7 cellular contexts compared by ENCODE assay signal in genomic region chr20:13788167-13788834, GRCh38. TPM values are rescaled to one million over a fixed set of nuclear protein-coding genes. Genes with fewer than 3 reads are reported as not detected.
A peak's percentile ranks its signal among the peaks of the same experiment; 100 is the strongest.
DNase-seq lines count a peak whose midpoint lies in the region; ATAC-seq and TF ChIP-seq lines count a peak whose summit lies in the region.

No MANE protein-coding gene starts in this region.

- peaks cover 4% of the 10 kb centered on the region for H3F3A ChIP-seq in DOHH2 (ENCODE audit: control insufficient read depth, insufficient read depth)

- H3K4me3 ChIP-seq in DOHH2 (ENCODE audit: low read length): no peak overlapping the region
- H3K4me3 ChIP-seq in KMS-11 (IDR thresholded peaks at IDR 0.05; ENCODE audit: insufficient read depth, low read depth, low read length): no peak overlapping the region
- H3K4me3 ChIP-seq in SJCRH30: no peak overlapping the region
- no peak overlapping the region for H3K4me3 ChIP-seq in mammary epithelial cell (replicated peaks in 1 of 3; ENCODE audit: insufficient read depth in 1 of 3, low read depth in 2 of 3, low read length in 3 of 3)

- no peaks in the 10 kb centered on the region for H3K9me2 ChIP-seq in DOHH2 (replicated peaks; ENCODE audit: control insufficient read depth, low read length)

- DNase-seq in SJCRH30 (peak; percentile 44 to 60), mammary epithelial cell (peak; percentile 52), medulla oblongata (ENCODE audit: extremely low spot score) (peak; percentile 60), NCI-H187 treated with DMSO at 0.1 percent for 48 hours (lab: John Stamatoyannopoulos, UW) (no peak)

- peak; percentile 44 for ATAC-seq in GM21360 (IDR thresholded peaks at IDR 0.05; ENCODE audit: unreplicated experiment)

- H2AFZ ChIP-seq in KMS-11 (ENCODE audit: low read depth) (no peak overlapping the region), mammary epithelial cell (ENCODE audit: low read depth, low read length) (no peak overlapping the region)

- intact Hi-C loops in mammary epithelial cell (cut with micrococcal nuclease): loop anchor here (1.0 to 10.0 kb wide), 3 partner anchors 154 to 861 kb away; partner anchors contain the start of gene TASP1

- H3K9me3 ChIP-seq in DOHH2 (ENCODE audit: control insufficient read depth, insufficient read depth, low read length): no peaks in the 10 kb centered on the region
- no peaks in the 10 kb centered on the region for H3K9me3 ChIP-seq in SJCRH30 (replicated peaks)
- no peaks in the 10 kb centered on the region for H3K9me3 ChIP-seq in mammary epithelial cell (replicated peaks; ENCODE audit: insufficient read depth, low read length)

- H3K9ac ChIP-seq in KMS-11 (no peak overlapping the region), mammary epithelial cell (ENCODE audit: insufficient read depth, low read length) (no peak overlapping the region)

- CTCF ChIA-PET in mammary epithelial cell (lab: Charles Lee; ENCODE audit: low non-redundant PET): interaction anchor here (0.5 to 1.2 kb wide), 5 partner anchors 12 to 858 kb away, joined by 3 to 8 read pairs (median 3); no protein-coding TSS in a partner anchor

- TF ChIP-seq CTCF in DOHH2 (IDR thresholded peaks at IDR 0.05; ENCODE audit: low read depth, low read length, poor library complexity, severe bottlenecking) (peak; percentile 65), KMS-11 (conservative IDR thresholded peaks at IDR 0.05; ENCODE audit: low read depth, low read length) (peak; percentile 56; the same call in 1 of the 2 replicates), mammary epithelial cell (conservative IDR thresholded peaks at IDR 0.05 in 1 of 2, IDR thresholded peaks at IDR 0.05 in 1 of 2; ENCODE audit: extremely low read depth in 1 of 2, insufficient read depth in 1 of 2, low read depth in 1 of 2, low read length in 2 of 2) (peak; percentile 67 to 74)

- no peaks in the 10 kb centered on the region for H3K27me3 ChIP-seq in DOHH2 (ENCODE audit: control insufficient read depth, low read length)
- H3K27me3 ChIP-seq in KMS-11 (ENCODE audit: insufficient read depth, low read depth): no peaks in the 10 kb centered on the region
- no peaks in the 10 kb centered on the region for H3K27me3 ChIP-seq in SJCRH30
- H3K27me3 ChIP-seq in mammary epithelial cell (ENCODE audit: insufficient read depth, low read length): no peaks in the 10 kb centered on the region

- dilution Hi-C loops in mammary epithelial cell (cut with HindIII; ENCODE audit: low sequenced_read_pairs): no loop called here

- peaks cover 54% of the 10 kb centered on the region for H3K36me3 ChIP-seq in DOHH2 (ENCODE audit: control insufficient read depth, low read length)
- peaks cover 3% of the 10 kb centered on the region; the same call in 1 of the 2 replicates for H3K36me3 ChIP-seq in KMS-11 (ENCODE audit: insufficient read depth)
- peaks cover 47% of the 10 kb centered on the region for H3K36me3 ChIP-seq in SJCRH30
- H3K36me3 ChIP-seq in mammary epithelial cell (ENCODE audit: insufficient read depth, low read length): peaks cover 11% of the 10 kb centered on the region

- H3K4me1 ChIP-seq in DOHH2 (ENCODE audit: control insufficient read depth, low read length) (peaks cover 20% of the 10 kb centered on the region), KMS-11 (ENCODE audit: low read depth, poor library complexity, severe bottlenecking) (peaks cover 19% of the 10 kb centered on the region), SJCRH30 (no peaks in the 10 kb centered on the region), mammary epithelial cell (ENCODE audit: insufficient read depth, low read length) (peaks cover 17% of the 10 kb centered on the region)

- WGBS in mammary epithelial cell (ENCODE audit: low coverage, missing lambda C conversion rate): 7% methylated on average over 1 of the region's 1 CpG

- in situ Hi-C loops in mammary epithelial cell (cut with MboI; ENCODE audit: low sequenced_read_pairs in 2 of 2): no loop called here

- no TSS peak for BruUV-seq in mammary epithelial cell (replicated peaks; lab: Mats Ljungman, UMichigan)

- H3K4me2 ChIP-seq in DOHH2 (ENCODE audit: low read length) (no peak overlapping the region), KMS-11 (no peak overlapping the region), mammary epithelial cell (ENCODE audit: insufficient read depth, low read depth, low read length) (no peak overlapping the region)

- H3K79me2 ChIP-seq in DOHH2 (ENCODE audit: control insufficient read depth, low read length) (peaks cover 44% of the 10 kb centered on the region), KMS-11 (ENCODE audit: insufficient read depth, low read depth) (peaks cover 29% of the 10 kb centered on the region), mammary epithelial cell (ENCODE audit: insufficient read depth, low read length) (peaks cover 65% of the 10 kb centered on the region)

- H3K27ac ChIP-seq in DOHH2 (ENCODE audit: low read depth, low read length) (no peak overlapping the region), KMS-11 (no peak overlapping the region), SJCRH30 (no peak overlapping the region), mammary epithelial cell (ENCODE audit: insufficient read depth, low read depth, low read length) (no peak overlapping the region)

- H4K20me1 ChIP-seq in DOHH2 (ENCODE audit: control insufficient read depth, insufficient read depth, low read depth, low read length): peaks cover 12% of the 10 kb centered on the region
- H4K20me1 ChIP-seq in KMS-11 (ENCODE audit: insufficient read depth): no peaks in the 10 kb centered on the region
- H4K20me1 ChIP-seq in mammary epithelial cell (ENCODE audit: insufficient read depth, low read length): no peaks in the 10 kb centered on the region

RNA-seq across cellular contexts. Expression of gene NDUFAF5, which starts 3.5 kb away (rescaled TPM):
- total RNA-seq in SJCRH30 (2014; rRNA removed; shearing (Covaris generic)): 29.1 and 36.2 TPM in 2 replicates
- 10 to 100 TPM; 10.8 to 34.7 TPM for total RNA-seq in mammary epithelial cell
- polyA plus RNA-seq in mammary epithelial cell: 10.8 TPM
- 19.1 TPM for polyA minus RNA-seq in mammary epithelial cell

RNA-seq across cellular contexts. Expression of gene ESF1, which starts 3.6 kb away (rescaled TPM):
- 27.8 and 33.9 TPM in 2 replicates for total RNA-seq in SJCRH30 (2014; rRNA removed; shearing (Covaris generic))
- total RNA-seq in mammary epithelial cell: 10 to 100 TPM in 1 of 2 donors, 1 to 10 TPM in 1; 6.7 to 16.2 TPM
- 2.7 TPM for polyA plus RNA-seq in mammary epithelial cell
- polyA minus RNA-seq in mammary epithelial cell: 0.72 TPM
